In genomic region chr14:59435987-59436386, GRCh38 we compare ENCODE assay signal across 26 cellular contexts. TPM values are rescaled to one million over a fixed set of nuclear protein-coding genes. Genes with fewer than 3 reads are reported as not detected.
DNase-seq lines count a peak whose midpoint lies in the region; ATAC-seq, FAIRE-seq and TF ChIP-seq lines count a peak whose summit lies in the region.
"Had no signal": no experiment of that assay in that cellular context is flagged by ENCODE, and none has a peak within 500 bp of the region (broad histone marks: within the 10 kb centered on the region; RNA-seq: fewer than 3 reads in every experiment).

No MANE protein-coding gene starts in this region.

- BruUV-seq in GM12878 (replicated peaks; lab: Mats Ljungman, UMichigan) = no TSS peak

- TF ChIP-seq RAD21 in GM12878 (IDR thresholded peaks at IDR 0.05; ENCODE audit: insufficient read depth, low read depth, low read length) = no peak

- H3K27me3 ChIP-seq in GM12878 (replicated peaks in 1 of 2; ENCODE audit: control insufficient read depth in 2 of 2, insufficient read depth in 2 of 2, low read length in 1 of 2) = no peaks in the 10 kb centered on the region
- H3K27me3 ChIP-seq in breast epithelium = no peaks in the 10 kb centered on the region

- ATAC-seq in GM12878 (no peak), HG03139 (IDR thresholded peaks at IDR 0.05; ENCODE audit: unreplicated experiment) (no peak)
- ATAC-seq: SK-N-SH treated with all-trans-retinoic acid at 6 μM for 48 hours had no signal

- intact Hi-C loops in GM12878 (cut with micrococcal nuclease; ENCODE audit: unreplicated experiment) = no loop called here
- intact Hi-C loops in breast epithelium (cut with DNase I; ENCODE audit: low total_unique reads) = no loop called here

- H3K4me3 ChIP-seq in GM12878 (no peak overlapping the region), breast epithelium (no peak overlapping the region)

- H3K79me2 ChIP-seq in GM12878 (ENCODE audit: control insufficient read depth, insufficient read depth, low read length) = no peaks in the 10 kb centered on the region

- H3K9ac ChIP-seq in GM12878 (ENCODE audit: control insufficient read depth, insufficient read depth, low read length) = no peak overlapping the region

- no peak overlapping the region for H3K4me2 ChIP-seq in GM12878 (ENCODE audit: control insufficient read depth, insufficient read depth)

- H3K9me3 ChIP-seq in GM12878 (replicated peaks; ENCODE audit: control insufficient read depth, insufficient read depth, low read length) = no peaks in the 10 kb centered on the region
- no peaks in the 10 kb centered on the region for H3K9me3 ChIP-seq in breast epithelium
- H3K9me3 ChIP-seq: Caco-2 had no signal

- POLR2A ChIA-PET in GM12878 (lab: Charles Lee) = no interaction called here

- H3K36me3 ChIP-seq in GM12878 (ENCODE audit: control insufficient read depth in 2 of 2, insufficient read depth in 2 of 2, low read length in 1 of 2) = no peaks in the 10 kb centered on the region
- H3K36me3 ChIP-seq in breast epithelium = no peaks in the 10 kb centered on the region

- no peak for TF ChIP-seq EP300 in GM12878 (IDR thresholded peaks at IDR 0.05; ENCODE audit: borderline replicate concordance in 1 of 2, control insufficient read depth in 1 of 2, low read depth in 2 of 2, low read length in 2 of 2)

- WGBS in GM12878 (ENCODE audit: insufficient coverage, insufficient replicate concordance, low lambda C conversion rate, missing lambda C conversion rate) = 48% methylated on average over 1 of the region's 1 CpG

- no peaks in the 10 kb centered on the region for H4K20me1 ChIP-seq in GM12878 (ENCODE audit: control insufficient read depth, insufficient read depth)

- no peaks in the 10 kb centered on the region for H3K36me3 Mint-ChIP-seq in progenitor cell of endocrine pancreas (ENCODE audit: insufficient read depth)

- SMC1A ChIA-PET in GM12878 (lab: Charles Lee; ENCODE audit: uncharacterized antibody, unreplicated experiment) = interaction anchor here (1.1 to 3.5 kb wide), 5 partner anchors 8 to 312 kb away, joined by 3 to 16 read pairs (median 5); no protein-coding TSS in a partner anchor

- H3K4me3 Mint-ChIP-seq in progenitor cell of endocrine pancreas (ENCODE audit: low read depth) = no peak overlapping the region
- H3K4me3 Mint-ChIP-seq: B cell; CD4-positive, alpha-beta T cell; T-helper 1 cell treated with Interleukin-12 subunit alpha and Interleukin-12 subunit beta and Interleukin-4 antibody, amounts not matched to agents 30 μg/mL and 1 μg/mL, for 36 hours had no signal

- no peaks in the 10 kb centered on the region for H3K4me1 ChIP-seq in GM12878 (ENCODE audit: control insufficient read depth, insufficient read depth, low read length)
- H3K4me1 ChIP-seq in breast epithelium = no peaks in the 10 kb centered on the region
- H3K4me1 ChIP-seq: Caco-2 had no signal

- DNase-seq in SIG-M5 treated with dmso at 0.1 percent for 504 hours (lab: John Stamatoyannopoulos, UW; ENCODE audit: unreplicated experiment) (peak; percentile 36), SIG-M5 (lab: John Stamatoyannopoulos, UW) (no peak), MV-4-11 (lab: John Stamatoyannopoulos, UW) (peak; percentile 78), GM12878 (ENCODE audit: low read depth, low spot score) (no peak), progenitor cell of endocrine pancreas (ENCODE audit: low spot score, unreplicated experiment) (no peak), breast epithelium (ENCODE audit: low spot score in 2 of 2) (no peak), NCI-H2081 treated with DMSO at 0.1 percent for 48 hours (lab: John Stamatoyannopoulos, UW) (no peak)
- DNase-seq: 8988T; Caco-2; CD4-positive, alpha-beta T cell; DMS153; GOT3; IMR-90; MM.1S; NCI-H1417; NCI-H187 treated with DMSO at 0.1 percent for 48 hours; NCI-H226; NCI-H524; NCI-H82; SHP77 had no signal

- H3K4me1 Mint-ChIP-seq in progenitor cell of endocrine pancreas (ENCODE audit: low read depth) = peaks cover 5% of the 10 kb centered on the region

- TF ChIP-seq POLR2A in GM12878 (IDR thresholded peaks at IDR 0.05; ENCODE audit: low read depth, low read length) (no peak), breast epithelium (IDR thresholded peaks at IDR 0.05) (no peak)

- in situ Hi-C loops in GM12878 (cut with MboI) = no loop called here

- H3K9me3 Mint-ChIP-seq in progenitor cell of endocrine pancreas (ENCODE audit: low read depth) = peaks cover 6% of the 10 kb centered on the region
- H3K9me3 Mint-ChIP-seq: CD4-positive, alpha-beta T cell; T-helper 1 cell treated with Interleukin-12 subunit alpha and Interleukin-12 subunit beta and Interleukin-4 antibody, amounts not matched to agents 30 μg/mL and 1 μg/mL, for 36 hours had no signal

- RAD21 ChIA-PET in GM12878 (lab: Charles Lee; ENCODE audit: unreplicated experiment) = no interaction called here

- H3K27me3 Mint-ChIP-seq in progenitor cell of endocrine pancreas = no peaks in the 10 kb centered on the region
- H3K27me3 Mint-ChIP-seq: B cell; CD4-positive, alpha-beta T cell had no signal

- H3K27ac Mint-ChIP-seq in progenitor cell of endocrine pancreas = no peak overlapping the region
- H3K27ac Mint-ChIP-seq: B cell; CD4-positive, alpha-beta T cell; T-helper 1 cell treated with Interleukin-12 subunit alpha and Interleukin-12 subunit beta and Interleukin-4 antibody, amounts not matched to agents 30 μg/mL and 1 μg/mL, for 36 hours had no signal

- no peak overlapping the region for H2AFZ ChIP-seq in GM12878 (ENCODE audit: control insufficient read depth, low read depth, low read length)

- CTCF ChIA-PET in GM12878 (lab: Yijun Ruan, JAX) = interaction anchor here (0.7 to 1.0 kb wide), 2 partner anchors 8 to 310 kb away, joined by 3 to 6 read pairs; no protein-coding TSS in a partner anchor

- FAIRE-seq in GM12878 (lab: Jason Lieb, UNC) = no peak
- FAIRE-seq: RCC 7860 had no signal

- TF ChIP-seq CTCF in GM12878 (IDR thresholded peaks at IDR 0.05 in 2 of 3, conservative IDR thresholded peaks at IDR 0.05 in 1 of 3; ENCODE audit: control insufficient read depth in 2 of 3, extremely low read depth in 1 of 3, insufficient read depth in 1 of 3, low read depth in 3 of 3, low read length in 3 of 3) = no peak
- TF ChIP-seq CTCF in progenitor cell of endocrine pancreas (IDR thresholded peaks at IDR 0.05; ENCODE audit: unreplicated experiment) = no peak
- no peak for TF ChIP-seq CTCF in breast epithelium (IDR thresholded peaks at IDR 0.05)

- H3K27ac ChIP-seq in GM12878 (ENCODE audit: control insufficient read depth, insufficient read depth) = no peak overlapping the region
- no peak overlapping the region for H3K27ac ChIP-seq in breast epithelium
- H3K27ac ChIP-seq: HL-60 had no signal

RNA-seq across cellular contexts. Expression of gene GPR135, which starts 29.2 kb away (rescaled TPM):
- total RNA-seq in GM12878 (2013; cell fraction: nucleolus; rRNA removed) = 15.3 and 15.7 TPM in 2 replicates
- 0.65 and 1.1 TPM in 2 replicates for total RNA-seq in GM12878 (2014; rRNA removed)
- total RNA-seq in GM12878 (2014; rRNA removed; fragmentation: Illumina TruSeq; extraction: Trizol) = 0.89 and 1.1 TPM in 2 replicates
- 1.1 and 1.4 TPM in 2 replicates for total RNA-seq in GM12878 (2021)
- 0.10 TPM for polyA plus RNA-seq in GM12878 (2011; ENCODE audit: low read depth)
- 0.83 and 1.0 TPM in 2 replicates for polyA plus RNA-seq in GM12878 (2011; rRNA removed)
- 0.12 and 0.32 TPM in 2 replicates for polyA plus RNA-seq in GM12878 (2011; cell fraction: cytosol; rRNA removed)
- polyA plus RNA-seq in GM12878 (2011; cell fraction: nucleus; rRNA removed) = 5.0 and 5.7 TPM in 2 replicates
- polyA plus RNA-seq in GM12878 (2012) = 0.45 and 0.52 TPM in 2 replicates
- polyA plus RNA-seq in GM12878 (2014; fragmentation: Illumina TruSeq; extraction: Trizol) = 0.96 and 1.0 TPM in 2 replicates
- polyA plus RNA-seq in GM12878 (2014; fragmentation: Nextera tagmentation; extraction: Ambion mirVana) = under 1 TPM; 0.11 to 0.16 TPM
- 1.1 TPM in 2 replicates for polyA plus RNA-seq in GM12878 (2014; rRNA removed)
- under 1 TPM; 0.28 to 0.32 TPM for polyA plus RNA-seq in GM12878 (2016; fragmentation: Nextera tagmentation; extraction: Ambion mirVana)
- polyA minus RNA-seq in GM12878 (2011; rRNA and poly(A)+ RNA removed) = 0.95 and 1.8 TPM in 2 replicates
- polyA minus RNA-seq in GM12878 (2011; cell fraction: cytosol; rRNA and poly(A)+ RNA removed) = 0.21 and 0.67 TPM in 2 replicates
- polyA minus RNA-seq in GM12878 (2011; cell fraction: nucleus; rRNA and poly(A)+ RNA removed) = 5.4 and 8.9 TPM in 2 replicates
- total RNA-seq in progenitor cell of endocrine pancreas = 3.0 and 3.4 TPM in 2 replicates
- 1 to 10 TPM; 4.4 to 5.9 (median 5.1) TPM for total RNA-seq in breast epithelium

RNA-seq across cellular contexts. Expression of gene L3HYPDH, which starts 48.2 kb away (rescaled TPM):
- total RNA-seq in GM12878 (2013; cell fraction: nucleolus; rRNA removed) = 154 and 158 TPM in 2 replicates
- total RNA-seq in GM12878 (2014; rRNA removed) (15.5 and 17.2 TPM in 2 replicates), GM12878 (2014; rRNA removed; fragmentation: Illumina TruSeq; extraction: Trizol) (11.8 and 13.4 TPM in 2 replicates), GM12878 (2021) (14.7 and 17.4 TPM in 2 replicates), progenitor cell of endocrine pancreas (20.1 and 23.7 TPM in 2 replicates), breast epithelium (10 to 100 TPM; 56.5 to 74.4 (median 70.9) TPM)
- polyA plus RNA-seq in GM12878 (2011; ENCODE audit: low read depth) = 3.7 TPM
- polyA plus RNA-seq in GM12878 (2011; rRNA removed) (27.8 and 41.9 TPM in 2 replicates), GM12878 (2014; fragmentation: Illumina TruSeq; extraction: Trizol) (11.5 and 16.9 TPM in 2 replicates), GM12878 (2014; fragmentation: Nextera tagmentation; extraction: Ambion mirVana) (10 to 100 TPM; 13.5 to 19.5 TPM), GM12878 (2014; rRNA removed) (21.4 and 26.3 TPM in 2 replicates), GM12878 (2016; fragmentation: Nextera tagmentation; extraction: Ambion mirVana) (10 to 100 TPM; 15.7 to 16.0 TPM)
- polyA plus RNA-seq in GM12878 (2011; cell fraction: cytosol; rRNA removed) = 5.6 and 9.5 TPM in 2 replicates
- polyA plus RNA-seq in GM12878 (2011; cell fraction: nucleus; rRNA removed) = 98.3 and 136 TPM in 2 replicates
- 8.9 and 15.9 TPM in 2 replicates for polyA plus RNA-seq in GM12878 (2012)
- polyA minus RNA-seq in GM12878 (2011; rRNA and poly(A)+ RNA removed) = 13.4 and 13.8 TPM in 2 replicates
- polyA minus RNA-seq in GM12878 (2011; cell fraction: cytosol; rRNA and poly(A)+ RNA removed) = 5.1 and 6.2 TPM in 2 replicates
- polyA minus RNA-seq in GM12878 (2011; cell fraction: nucleus; rRNA and poly(A)+ RNA removed) = 71.0 and 81.6 TPM in 2 replicates

RNA-seq across cellular contexts. Expression of gene JKAMP, which starts 48.3 kb away (rescaled TPM):
- total RNA-seq in GM12878 (2013; cell fraction: nucleolus; rRNA removed) = 121 and 135 TPM in 2 replicates
- 45.3 and 59.2 TPM in 2 replicates for total RNA-seq in GM12878 (2014; rRNA removed)
- total RNA-seq in GM12878 (2014; rRNA removed; fragmentation: Illumina TruSeq; extraction: Trizol) = 33.0 and 33.3 TPM in 2 replicates
- total RNA-seq in GM12878 (2021) = 18.2 and 19.5 TPM in 2 replicates
- polyA plus RNA-seq in GM12878 (2011; ENCODE audit: low read depth) = 19.3 TPM
- polyA plus RNA-seq in GM12878 (2011; rRNA removed) = 129 and 154 TPM in 2 replicates
- polyA plus RNA-seq in GM12878 (2011; cell fraction: cytosol; rRNA removed) = 69.7 and 86.9 TPM in 2 replicates
- polyA plus RNA-seq in GM12878 (2011; cell fraction: nucleus; rRNA removed) = 72.8 and 85.4 TPM in 2 replicates
- polyA plus RNA-seq in GM12878 (2012) = 24.4 and 25.2 TPM in 2 replicates
- 45.9 and 56.2 TPM in 2 replicates for polyA plus RNA-seq in GM12878 (2014; fragmentation: Illumina TruSeq; extraction: Trizol)
- polyA plus RNA-seq in GM12878 (2014; fragmentation: Nextera tagmentation; extraction: Ambion mirVana) = 100 to 1,000 TPM in 1 of 2 experiments, 10 to 100 TPM in 1; 66.3 to 129 TPM
- polyA plus RNA-seq in GM12878 (2014; rRNA removed) = 34.1 and 40.3 TPM in 2 replicates
- 10 to 100 TPM; 47.3 to 47.7 TPM for polyA plus RNA-seq in GM12878 (2016; fragmentation: Nextera tagmentation; extraction: Ambion mirVana)
- polyA minus RNA-seq in GM12878 (2011; rRNA and poly(A)+ RNA removed) = 59.7 and 105 TPM in 2 replicates
- 19.0 and 20.6 TPM in 2 replicates for polyA minus RNA-seq in GM12878 (2011; cell fraction: cytosol; rRNA and poly(A)+ RNA removed)
- 46.2 and 72.2 TPM in 2 replicates for polyA minus RNA-seq in GM12878 (2011; cell fraction: nucleus; rRNA and poly(A)+ RNA removed)
- total RNA-seq in progenitor cell of endocrine pancreas = 55.2 and 56.2 TPM in 2 replicates
- total RNA-seq in breast epithelium = 10 to 100 TPM; 53.4 to 74.8 (median 64.8) TPM

Comparison
In these comparisons a context has a peak if more than half of its experiments do, and no peak if none do; other contexts are left out.
1. DNase-seq: peak in SIG-M5 treated with dmso at 0.1 percent for 504 hours (single experiment) and MV-4-11 (single experiment); none in SIG-M5 (single experiment), GM12878 (single experiment), progenitor cell of endocrine pancreas (single experiment), breast epithelium (0 of 2) and NCI-H2081 treated with DMSO at 0.1 percent for 48 hours (single experiment).